In genomic region chr17:76557368-76558209, GRCh38 we compare ENCODE assay signal across 8 cellular contexts. TPM values are rescaled to one million over a fixed set of nuclear protein-coding genes. Genes with fewer than 3 reads are reported as not detected.
DNase-seq lines count a peak whose midpoint lies in the region; ATAC-seq, FAIRE-seq and TF ChIP-seq lines count a peak whose summit lies in the region.

No MANE protein-coding gene starts in this region.

- H3K27ac ChIP-seq in right atrium auricular region (peak overlapping the region; percentile 88 to 92), psoas muscle (peak overlapping the region; percentile 86)

- DNase-seq in GM13977 (ENCODE audit: low spot score) (peak; percentile 91), NCI-H146 treated with DMSO at 0.1 percent for 48 hours (lab: John Stamatoyannopoulos, UW; ENCODE audit: unreplicated experiment) (peak; percentile 96), T-helper 1 cell (peak; percentile 82 to 95 (median 90)), amygdala (lab: John Stamatoyannopoulos, UW) (peak in 55 of 56 donors; percentile 43 to 92 (median 80)), right atrium auricular region (ENCODE audit: low spot score) (peak; percentile 96), psoas muscle (peak; percentile 93 to 97), urothelium cell line (ENCODE audit: low spot score) (peak; percentile 97)

- in situ Hi-C loops in GM13977 (cut with MboI; ENCODE audit: low pct_unique_long_range_greater_than_20kb, low sequenced_read_pairs, unreplicated experiment): no loop called here

- H3K36me3 ChIP-seq in right atrium auricular region (peaks cover 11% of the 10 kb centered on the region), psoas muscle (ENCODE audit: insufficient read depth in 1 of 2, low read depth in 1 of 2) (peaks cover 0 to 29% of the 10 kb centered on the region in 2 donors)

- peak; percentile 9 for FAIRE-seq in urothelium cell line (lab: Jason Lieb, UNC)

- WGBS in psoas muscle, 3 donors: 0 to 1% (median 1%) methylated on average over 55 of the region's 55 CpGs

- no peaks in the 10 kb centered on the region for H3K9me3 ChIP-seq in right atrium auricular region
- no peaks in the 10 kb centered on the region for H3K9me3 ChIP-seq in psoas muscle

- H3K4me3 ChIP-seq in right atrium auricular region (peak overlapping the region; percentile 69 to 75), psoas muscle (peak overlapping the region; percentile 82)

- no peaks in the 10 kb centered on the region for H3K27me3 ChIP-seq in right atrium auricular region
- H3K27me3 ChIP-seq in psoas muscle (ENCODE audit: insufficient read depth in 3 of 3, low read length in 2 of 3): no peaks in the 10 kb centered on the region

- H3K4me1 ChIP-seq in right atrium auricular region (peaks cover 0 to 67% of the 10 kb centered on the region in 2 donors), psoas muscle (peaks cover 55% of the 10 kb centered on the region)

- intact Hi-C loops in psoas muscle (cut with DNase I): loop anchor here in 1 of 2 donors (5.0 kb wide), 1 partner anchor 155 kb away; the partner anchor contains the start of gene MXRA7

- ATAC-seq in HG02884 (IDR thresholded peaks at IDR 0.05; ENCODE audit: unreplicated experiment): peak; percentile 79
- peak; percentile 92 to 94 (median 93) for ATAC-seq in psoas muscle

- TF ChIP-seq CTCF in GM13977 (IDR thresholded peaks at IDR 0.05; ENCODE audit: extremely low read depth, insufficient read depth, missing control alignments): peak; percentile 55
- peak; percentile 37 to 63 for TF ChIP-seq CTCF in right atrium auricular region (IDR thresholded peaks at IDR 0.05)
- peak; percentile 60 for TF ChIP-seq CTCF in psoas muscle (IDR thresholded peaks at IDR 0.05)

RNA-seq across cellular contexts. Expression of gene PRCD, which starts 17.7 kb away (rescaled TPM):
- total RNA-seq in right atrium auricular region (1 to 10 TPM; 2.1 to 3.5 TPM), psoas muscle (1 to 10 TPM in 2 of 4 donors, under 1 TPM in 2; 0.18 to 1.7 (median 1.0) TPM)
- polyA plus RNA-seq in psoas muscle: 1 to 10 TPM; 1.2 to 1.6 (median 1.3) TPM

RNA-seq across cellular contexts. Expression of gene CYGB, which starts 20.1 kb away (rescaled TPM):
- 10 to 100 TPM; 23.0 to 48.7 TPM for total RNA-seq in right atrium auricular region
- 10 to 100 TPM in 3 of 4 donors, 1 to 10 TPM in 1; 9.5 to 14.6 (median 11.9) TPM for total RNA-seq in psoas muscle
- polyA plus RNA-seq in psoas muscle: 10 to 100 TPM in 1 of 3 donors, 1 to 10 TPM in 2; 6.4 to 12.6 (median 8.1) TPM

RNA-seq across cellular contexts. Expression of gene ST6GALNAC2, which starts 28.1 kb away (rescaled TPM):
- total RNA-seq in right atrium auricular region: 1 to 10 TPM; 4.5 to 6.4 TPM
- 10 to 100 TPM in 3 of 4 donors, 1 to 10 TPM in 1; 8.1 to 17.8 (median 13.0) TPM for total RNA-seq in psoas muscle
- 1 to 10 TPM; 1.2 to 8.7 (median 7.6) TPM for polyA plus RNA-seq in psoas muscle

RNA-seq across cellular contexts. Expression of gene RHBDF2, which starts 56.4 kb away (rescaled TPM):
- 10 to 100 TPM; 13.6 to 14.8 TPM for total RNA-seq in right atrium auricular region
- 10 to 100 TPM in 3 of 4 donors, 1 to 10 TPM in 1; 6.6 to 23.1 (median 12.4) TPM for total RNA-seq in psoas muscle
- 10 to 100 TPM; 11.2 to 14.7 (median 13.9) TPM for polyA plus RNA-seq in psoas muscle

Comparison
In these comparisons a context has a peak if more than half of its experiments do, and no peak if none do; other contexts are left out.
1. Peak in every context shown above with its lines: DNase-seq, ATAC-seq, H3K4me3 ChIP-seq and H3K27ac ChIP-seq.